8 cellular contexts compared by ENCODE assay signal in genomic region chr12:127813147-127813546, GRCh38.
"Had no signal": no experiment of that assay in that cellular context is flagged by ENCODE, and none has a peak within 500 bp of the region (broad histone marks: within the 10 kb centered on the region; RNA-seq: fewer than 3 reads in every experiment).

No MANE protein-coding gene starts in this region.

- H3K4me3 ChIP-seq: GM12878 had no signal

- DNase-seq: GDM1, GF-D8 had no signal

- ATAC-seq: GM12878 had no signal

- FAIRE-seq: G401.6, GM12878, GM12891, GM12892, GM18507, GM19239 had no signal
